In the genomic region with DNA sequence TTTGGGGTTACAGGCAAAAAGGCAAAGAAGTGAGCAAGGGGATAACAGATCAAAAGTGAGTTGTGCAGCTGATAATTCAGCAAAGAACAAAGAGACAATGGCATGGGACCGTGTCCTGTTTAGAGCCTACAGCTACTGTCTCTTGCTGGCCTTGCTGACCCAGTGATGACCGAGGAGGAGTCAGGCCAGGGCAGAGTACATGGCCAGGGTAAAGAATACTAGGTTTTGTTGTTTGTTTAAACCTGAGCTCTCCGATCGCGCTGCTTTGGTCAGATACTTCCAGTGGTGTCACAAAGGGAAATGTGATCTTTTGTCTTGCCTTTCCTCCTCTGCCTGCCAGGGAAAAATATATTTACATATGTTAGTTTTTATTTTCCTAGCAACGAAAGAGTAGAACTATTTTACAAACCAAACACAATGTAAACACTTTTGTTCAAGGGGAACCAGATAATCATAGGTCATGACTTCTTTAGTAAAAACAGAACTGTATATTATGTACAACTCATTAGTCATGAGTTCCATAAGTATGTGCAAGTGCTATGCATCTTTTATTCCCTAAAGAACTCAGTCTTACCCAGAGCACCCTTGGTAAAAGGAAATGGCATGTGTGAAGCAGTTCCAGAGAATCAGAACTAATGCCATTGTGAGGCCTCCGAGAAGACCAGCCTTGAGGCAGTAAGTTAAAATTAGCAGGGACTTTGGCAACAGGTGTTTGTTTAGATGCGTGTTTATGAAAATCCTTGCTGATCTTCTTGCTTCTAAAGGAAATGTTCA, we compare ENCODE assay signal across 1 cellular context.
TF ChIP-seq lines count a peak whose summit lies in the region.

No MANE protein-coding gene starts in this region.

TF ChIP-seq in HepG2, 621 proteins besides CTCF, POLR2A, EP300 and RAD21 (continued from another document and continues in another):
- TF ChIP-seq, protein P1, sequence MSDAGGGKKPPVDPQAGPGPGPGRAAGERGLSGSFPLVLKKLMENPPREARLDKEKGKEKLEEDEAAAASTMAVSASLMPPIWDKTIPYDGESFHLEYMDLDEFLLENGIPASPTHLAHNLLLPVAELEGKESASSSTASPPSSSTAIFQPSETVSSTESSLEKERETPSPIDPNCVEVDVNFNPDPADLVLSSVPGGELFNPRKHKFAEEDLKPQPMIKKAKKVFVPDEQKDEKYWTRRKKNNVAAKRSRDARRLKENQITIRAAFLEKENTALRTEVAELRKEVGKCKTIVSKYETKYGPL (CRISPR knock-in tag; IDR thresholded peaks at IDR 0.05), result no peak
- TF ChIP-seq, protein P2, sequence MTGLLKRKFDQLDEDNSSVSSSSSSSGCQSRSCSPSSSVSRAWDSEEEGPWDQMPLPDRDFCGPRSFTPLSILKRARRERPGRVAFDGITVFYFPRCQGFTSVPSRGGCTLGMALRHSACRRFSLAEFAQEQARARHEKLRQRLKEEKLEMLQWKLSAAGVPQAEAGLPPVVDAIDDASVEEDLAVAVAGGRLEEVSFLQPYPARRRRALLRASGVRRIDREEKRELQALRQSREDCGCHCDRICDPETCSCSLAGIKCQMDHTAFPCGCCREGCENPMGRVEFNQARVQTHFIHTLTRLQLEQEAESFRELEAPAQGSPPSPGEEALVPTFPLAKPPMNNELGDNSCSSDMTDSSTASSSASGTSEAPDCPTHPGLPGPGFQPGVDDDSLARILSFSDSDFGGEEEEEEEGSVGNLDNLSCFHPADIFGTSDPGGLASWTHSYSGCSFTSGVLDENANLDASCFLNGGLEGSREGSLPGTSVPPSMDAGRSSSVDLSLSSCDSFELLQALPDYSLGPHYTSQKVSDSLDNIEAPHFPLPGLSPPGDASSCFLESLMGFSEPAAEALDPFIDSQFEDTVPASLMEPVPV (CRISPR knock-in tag; IDR thresholded peaks at IDR 0.05), result no peak
- no peak for TF ChIP-seq ZNF263 (CRISPR knock-in tag; IDR thresholded peaks at IDR 0.05)
- TF ChIP-seq RARA (CRISPR knock-in tag; IDR thresholded peaks at IDR 0.05), result peak; percentile 75
- TF ChIP-seq, protein P3, sequence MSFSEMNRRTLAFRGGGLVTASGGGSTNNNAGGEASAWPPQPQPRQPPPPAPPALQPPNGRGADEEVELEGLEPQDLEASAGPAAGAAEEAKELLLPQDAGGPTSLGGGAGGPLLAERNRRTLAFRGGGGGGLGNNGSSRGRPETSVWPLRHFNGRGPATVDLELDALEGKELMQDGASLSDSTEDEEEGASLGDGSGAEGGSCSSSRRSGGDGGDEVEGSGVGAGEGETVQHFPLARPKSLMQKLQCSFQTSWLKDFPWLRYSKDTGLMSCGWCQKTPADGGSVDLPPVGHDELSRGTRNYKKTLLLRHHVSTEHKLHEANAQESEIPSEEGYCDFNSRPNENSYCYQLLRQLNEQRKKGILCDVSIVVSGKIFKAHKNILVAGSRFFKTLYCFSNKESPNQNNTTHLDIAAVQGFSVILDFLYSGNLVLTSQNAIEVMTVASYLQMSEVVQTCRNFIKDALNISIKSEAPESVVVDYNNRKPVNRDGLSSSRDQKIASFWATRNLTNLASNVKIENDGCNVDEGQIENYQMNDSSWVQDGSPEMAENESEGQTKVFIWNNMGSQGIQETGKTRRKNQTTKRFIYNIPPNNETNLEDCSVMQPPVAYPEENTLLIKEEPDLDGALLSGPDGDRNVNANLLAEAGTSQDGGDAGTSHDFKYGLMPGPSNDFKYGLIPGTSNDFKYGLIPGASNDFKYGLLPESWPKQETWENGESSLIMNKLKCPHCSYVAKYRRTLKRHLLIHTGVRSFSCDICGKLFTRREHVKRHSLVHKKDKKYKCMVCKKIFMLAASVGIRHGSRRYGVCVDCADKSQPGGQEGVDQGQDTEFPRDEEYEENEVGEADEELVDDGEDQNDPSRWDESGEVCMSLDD (CRISPR knock-in tag; IDR thresholded peaks at IDR 0.05; ENCODE audit: borderline replicate concordance), result no peak
- TF ChIP-seq ZFP41 (CRISPR knock-in tag; IDR thresholded peaks at IDR 0.05; ENCODE audit: borderline replicate concordance), result no peak
- no peak for TF ChIP-seq ETV6 (CRISPR knock-in tag; conservative IDR thresholded peaks at IDR 0.05)
- no peak for TF ChIP-seq FOXK2 (IDR thresholded peaks at IDR 0.05)
- TF ChIP-seq ARHGAP35 (CRISPR knock-in tag; IDR thresholded peaks at IDR 0.05; ENCODE audit: borderline replicate concordance), result no peak
- no peak for TF ChIP-seq MAF1 (CRISPR knock-in tag; IDR thresholded peaks at IDR 0.05; ENCODE audit: borderline replicate concordance)
- no peak for TF ChIP-seq TBP (CRISPR knock-in tag; IDR thresholded peaks at IDR 0.05)
- TF ChIP-seq, protein P4, sequence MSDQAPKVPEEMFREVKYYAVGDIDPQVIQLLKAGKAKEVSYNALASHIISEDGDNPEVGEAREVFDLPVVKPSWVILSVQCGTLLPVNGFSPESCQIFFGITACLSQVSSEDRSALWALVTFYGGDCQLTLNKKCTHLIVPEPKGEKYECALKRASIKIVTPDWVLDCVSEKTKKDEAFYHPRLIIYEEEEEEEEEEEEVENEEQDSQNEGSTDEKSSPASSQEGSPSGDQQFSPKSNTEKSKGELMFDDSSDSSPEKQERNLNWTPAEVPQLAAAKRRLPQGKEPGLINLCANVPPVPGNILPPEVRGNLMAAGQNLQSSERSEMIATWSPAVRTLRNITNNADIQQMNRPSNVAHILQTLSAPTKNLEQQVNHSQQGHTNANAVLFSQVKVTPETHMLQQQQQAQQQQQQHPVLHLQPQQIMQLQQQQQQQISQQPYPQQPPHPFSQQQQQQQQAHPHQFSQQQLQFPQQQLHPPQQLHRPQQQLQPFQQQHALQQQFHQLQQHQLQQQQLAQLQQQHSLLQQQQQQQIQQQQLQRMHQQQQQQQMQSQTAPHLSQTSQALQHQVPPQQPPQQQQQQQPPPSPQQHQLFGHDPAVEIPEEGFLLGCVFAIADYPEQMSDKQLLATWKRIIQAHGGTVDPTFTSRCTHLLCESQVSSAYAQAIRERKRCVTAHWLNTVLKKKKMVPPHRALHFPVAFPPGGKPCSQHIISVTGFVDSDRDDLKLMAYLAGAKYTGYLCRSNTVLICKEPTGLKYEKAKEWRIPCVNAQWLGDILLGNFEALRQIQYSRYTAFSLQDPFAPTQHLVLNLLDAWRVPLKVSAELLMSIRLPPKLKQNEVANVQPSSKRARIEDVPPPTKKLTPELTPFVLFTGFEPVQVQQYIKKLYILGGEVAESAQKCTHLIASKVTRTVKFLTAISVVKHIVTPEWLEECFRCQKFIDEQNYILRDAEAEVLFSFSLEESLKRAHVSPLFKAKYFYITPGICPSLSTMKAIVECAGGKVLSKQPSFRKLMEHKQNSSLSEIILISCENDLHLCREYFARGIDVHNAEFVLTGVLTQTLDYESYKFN (CRISPR knock-in tag; conservative IDR thresholded peaks at IDR 0.05), result peak; percentile 62; the same call in 1 of the 2 replicates
- no peak for TF ChIP-seq ZNF530 (CRISPR knock-in tag; IDR thresholded peaks at IDR 0.05; ENCODE audit: low read depth)
- no peak for TF ChIP-seq ZNF558 (CRISPR knock-in tag; IDR thresholded peaks at IDR 0.05; ENCODE audit: borderline replicate concordance)
- no peak for TF ChIP-seq HDAC6 (IDR thresholded peaks at IDR 0.05; ENCODE audit: low read depth, low read length)
- no peak for TF ChIP-seq ZNF724P (CRISPR knock-in tag; IDR thresholded peaks at IDR 0.05; ENCODE audit: borderline replicate concordance)
- TF ChIP-seq ZNF317 (CRISPR knock-in tag; IDR thresholded peaks at IDR 0.05), result 0 out of 2 replicates have a peak, but pooled peaks have one; percentile 23
- TF ChIP-seq KAT8 (CRISPR knock-in tag; IDR thresholded peaks at IDR 0.05), result no peak
- TF ChIP-seq HDAC2 (CRISPR knock-in tag; IDR thresholded peaks at IDR 0.05), result peak; percentile 30; the same call in 1 of the 2 replicates
- TF ChIP-seq, protein P5, sequence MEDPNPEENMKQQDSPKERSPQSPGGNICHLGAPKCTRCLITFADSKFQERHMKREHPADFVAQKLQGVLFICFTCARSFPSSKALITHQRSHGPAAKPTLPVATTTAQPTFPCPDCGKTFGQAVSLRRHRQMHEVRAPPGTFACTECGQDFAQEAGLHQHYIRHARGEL (CRISPR knock-in tag; IDR thresholded peaks at IDR 0.05), result no peak
- no peak for TF ChIP-seq HES4 (CRISPR knock-in tag; IDR thresholded peaks at IDR 0.05; ENCODE audit: borderline replicate concordance)
- no peak for TF ChIP-seq PHF20 (CRISPR knock-in tag; IDR thresholded peaks at IDR 0.05)
- TF ChIP-seq, protein P6, sequence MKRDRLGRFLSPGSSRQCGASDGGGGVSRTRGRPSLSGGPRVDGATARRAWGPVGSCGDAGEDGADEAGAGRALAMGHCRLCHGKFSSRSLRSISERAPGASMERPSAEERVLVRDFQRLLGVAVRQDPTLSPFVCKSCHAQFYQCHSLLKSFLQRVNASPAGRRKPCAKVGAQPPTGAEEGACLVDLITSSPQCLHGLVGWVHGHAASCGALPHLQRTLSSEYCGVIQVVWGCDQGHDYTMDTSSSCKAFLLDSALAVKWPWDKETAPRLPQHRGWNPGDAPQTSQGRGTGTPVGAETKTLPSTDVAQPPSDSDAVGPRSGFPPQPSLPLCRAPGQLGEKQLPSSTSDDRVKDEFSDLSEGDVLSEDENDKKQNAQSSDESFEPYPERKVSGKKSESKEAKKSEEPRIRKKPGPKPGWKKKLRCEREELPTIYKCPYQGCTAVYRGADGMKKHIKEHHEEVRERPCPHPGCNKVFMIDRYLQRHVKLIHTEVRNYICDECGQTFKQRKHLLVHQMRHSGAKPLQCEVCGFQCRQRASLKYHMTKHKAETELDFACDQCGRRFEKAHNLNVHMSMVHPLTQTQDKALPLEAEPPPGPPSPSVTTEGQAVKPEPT (CRISPR knock-in tag; IDR thresholded peaks at IDR 0.05; ENCODE audit: low read depth), result no peak
- TF ChIP-seq, protein P7, sequence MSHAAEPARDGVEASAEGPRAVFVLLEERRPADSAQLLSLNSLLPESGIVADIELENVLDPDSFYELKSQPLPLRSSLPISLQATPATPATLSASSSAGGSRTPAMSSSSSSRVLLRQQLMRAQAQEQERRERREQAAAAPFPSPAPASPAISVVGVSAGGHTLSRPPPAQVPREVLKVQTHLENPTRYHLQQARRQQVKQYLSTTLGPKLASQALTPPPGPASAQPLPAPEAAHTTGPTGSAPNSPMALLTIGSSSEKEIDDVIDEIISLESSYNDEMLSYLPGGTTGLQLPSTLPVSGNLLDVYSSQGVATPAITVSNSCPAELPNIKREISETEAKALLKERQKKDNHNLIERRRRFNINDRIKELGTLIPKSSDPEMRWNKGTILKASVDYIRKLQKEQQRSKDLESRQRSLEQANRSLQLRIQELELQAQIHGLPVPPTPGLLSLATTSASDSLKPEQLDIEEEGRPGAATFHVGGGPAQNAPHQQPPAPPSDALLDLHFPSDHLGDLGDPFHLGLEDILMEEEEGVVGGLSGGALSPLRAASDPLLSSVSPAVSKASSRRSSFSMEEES (CRISPR knock-in tag; IDR thresholded peaks at IDR 0.05), result no peak
- TF ChIP-seq ZNF564 (CRISPR knock-in tag; IDR thresholded peaks at IDR 0.05), result no peak
- TF ChIP-seq, protein P8, sequence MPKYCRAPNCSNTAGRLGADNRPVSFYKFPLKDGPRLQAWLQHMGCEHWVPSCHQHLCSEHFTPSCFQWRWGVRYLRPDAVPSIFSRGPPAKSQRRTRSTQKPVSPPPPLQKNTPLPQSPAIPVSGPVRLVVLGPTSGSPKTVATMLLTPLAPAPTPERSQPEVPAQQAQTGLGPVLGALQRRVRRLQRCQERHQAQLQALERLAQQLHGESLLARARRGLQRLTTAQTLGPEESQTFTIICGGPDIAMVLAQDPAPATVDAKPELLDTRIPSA (CRISPR knock-in tag; IDR thresholded peaks at IDR 0.05; ENCODE audit: borderline replicate concordance), result no peak
- peak; percentile 91 for TF ChIP-seq SOX5 (CRISPR knock-in tag; IDR thresholded peaks at IDR 0.05; ENCODE audit: borderline replicate concordance)
- TF ChIP-seq, protein P9, sequence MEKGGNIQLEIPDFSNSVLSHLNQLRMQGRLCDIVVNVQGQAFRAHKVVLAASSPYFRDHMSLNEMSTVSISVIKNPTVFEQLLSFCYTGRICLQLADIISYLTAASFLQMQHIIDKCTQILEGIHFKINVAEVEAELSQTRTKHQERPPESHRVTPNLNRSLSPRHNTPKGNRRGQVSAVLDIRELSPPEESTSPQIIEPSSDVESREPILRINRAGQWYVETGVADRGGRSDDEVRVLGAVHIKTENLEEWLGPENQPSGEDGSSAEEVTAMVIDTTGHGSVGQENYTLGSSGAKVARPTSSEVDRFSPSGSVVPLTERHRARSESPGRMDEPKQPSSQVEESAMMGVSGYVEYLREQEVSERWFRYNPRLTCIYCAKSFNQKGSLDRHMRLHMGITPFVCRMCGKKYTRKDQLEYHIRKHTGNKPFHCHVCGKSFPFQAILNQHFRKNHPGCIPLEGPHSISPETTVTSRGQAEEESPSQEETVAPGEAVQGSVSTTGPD (CRISPR knock-in tag; IDR thresholded peaks at IDR 0.05), result no peak
- TF ChIP-seq MED13 (CRISPR knock-in tag; IDR thresholded peaks at IDR 0.05), result no peak
- TF ChIP-seq, protein P10, sequence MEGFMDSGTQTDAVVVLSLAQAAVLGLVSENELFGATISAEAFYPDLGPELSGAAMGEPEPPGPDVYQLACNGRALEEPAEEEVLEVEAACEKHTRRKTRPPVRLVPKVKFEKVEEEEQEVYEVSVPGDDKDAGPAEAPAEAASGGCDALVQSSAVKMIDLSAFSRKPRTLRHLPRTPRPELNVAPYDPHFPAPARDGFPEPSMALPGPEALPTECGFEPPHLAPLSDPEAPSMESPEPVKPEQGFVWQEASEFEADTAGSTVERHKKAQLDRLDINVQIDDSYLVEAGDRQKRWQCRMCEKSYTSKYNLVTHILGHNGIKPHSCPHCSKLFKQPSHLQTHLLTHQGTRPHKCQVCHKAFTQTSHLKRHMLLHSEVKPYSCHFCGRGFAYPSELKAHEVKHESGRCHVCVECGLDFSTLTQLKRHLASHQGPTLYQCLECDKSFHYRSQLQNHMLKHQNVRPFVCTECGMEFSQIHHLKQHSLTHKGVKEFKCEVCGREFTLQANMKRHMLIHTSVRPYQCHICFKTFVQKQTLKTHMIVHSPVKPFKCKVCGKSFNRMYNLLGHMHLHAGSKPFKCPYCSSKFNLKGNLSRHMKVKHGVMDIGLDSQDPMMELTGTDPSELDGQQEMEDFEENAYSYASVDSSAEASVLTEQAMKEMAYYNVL (CRISPR knock-in tag; IDR thresholded peaks at IDR 0.05; ENCODE audit: borderline replicate concordance), result peak; percentile 97
- no peak for TF ChIP-seq ZNF207 (IDR thresholded peaks at IDR 0.05; ENCODE audit: borderline replicate concordance)
- TF ChIP-seq SOX6 (IDR thresholded peaks at IDR 0.05), result no peak
- peak; percentile 92 for TF ChIP-seq SOX6 (CRISPR knock-in tag; IDR thresholded peaks at IDR 0.05)
- TF ChIP-seq LCORL (IDR thresholded peaks at IDR 0.05), result no peak
- TF ChIP-seq LCORL (CRISPR knock-in tag; IDR thresholded peaks at IDR 0.05), result no peak
- peak; percentile 54; the same call in 1 of the 2 replicates for TF ChIP-seq SALL1 (CRISPR knock-in tag; IDR thresholded peaks at IDR 0.05)
- no peak for TF ChIP-seq REL (CRISPR knock-in tag; conservative IDR thresholded peaks at IDR 0.05)
- no peak for TF ChIP-seq CC2D1A (CRISPR knock-in tag; IDR thresholded peaks at IDR 0.05)
- no peak for TF ChIP-seq ZNF775 (CRISPR knock-in tag; IDR thresholded peaks at IDR 0.05; ENCODE audit: borderline replicate concordance)
- TF ChIP-seq, protein P11, sequence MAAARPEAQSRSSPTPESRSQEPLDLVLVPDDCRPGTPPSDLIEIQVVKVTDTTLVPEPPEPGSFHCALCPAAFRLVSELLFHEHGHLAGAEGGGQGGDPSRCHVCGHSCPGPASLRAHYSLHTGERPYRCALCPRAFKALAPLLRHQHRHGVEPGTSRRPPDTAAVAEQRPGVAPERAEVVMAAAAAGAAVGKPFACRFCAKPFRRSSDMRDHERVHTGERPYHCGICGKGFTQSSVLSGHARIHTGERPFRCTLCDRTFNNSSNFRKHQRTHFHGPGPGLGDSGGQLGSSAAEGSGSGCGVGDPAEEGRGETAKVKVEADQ (CRISPR knock-in tag; IDR thresholded peaks at IDR 0.05; ENCODE audit: borderline replicate concordance), result no peak
- no peak for TF ChIP-seq SMARCE1 (IDR thresholded peaks at IDR 0.05; ENCODE audit: borderline replicate concordance)
- TF ChIP-seq HOXA3 (CRISPR knock-in tag; IDR thresholded peaks at IDR 0.05), result no peak
- no peak for TF ChIP-seq SRF (IDR thresholded peaks at IDR 0.05; ENCODE audit: low read depth, low read length)
- TF ChIP-seq RXRB (CRISPR knock-in tag; IDR thresholded peaks at IDR 0.05; ENCODE audit: borderline replicate concordance), result peak; percentile 40; the same call in 1 of the 2 replicates
- TF ChIP-seq ZNF274 (CRISPR knock-in tag; IDR thresholded peaks at IDR 0.05), result no peak
